In the genomic region with DNA sequence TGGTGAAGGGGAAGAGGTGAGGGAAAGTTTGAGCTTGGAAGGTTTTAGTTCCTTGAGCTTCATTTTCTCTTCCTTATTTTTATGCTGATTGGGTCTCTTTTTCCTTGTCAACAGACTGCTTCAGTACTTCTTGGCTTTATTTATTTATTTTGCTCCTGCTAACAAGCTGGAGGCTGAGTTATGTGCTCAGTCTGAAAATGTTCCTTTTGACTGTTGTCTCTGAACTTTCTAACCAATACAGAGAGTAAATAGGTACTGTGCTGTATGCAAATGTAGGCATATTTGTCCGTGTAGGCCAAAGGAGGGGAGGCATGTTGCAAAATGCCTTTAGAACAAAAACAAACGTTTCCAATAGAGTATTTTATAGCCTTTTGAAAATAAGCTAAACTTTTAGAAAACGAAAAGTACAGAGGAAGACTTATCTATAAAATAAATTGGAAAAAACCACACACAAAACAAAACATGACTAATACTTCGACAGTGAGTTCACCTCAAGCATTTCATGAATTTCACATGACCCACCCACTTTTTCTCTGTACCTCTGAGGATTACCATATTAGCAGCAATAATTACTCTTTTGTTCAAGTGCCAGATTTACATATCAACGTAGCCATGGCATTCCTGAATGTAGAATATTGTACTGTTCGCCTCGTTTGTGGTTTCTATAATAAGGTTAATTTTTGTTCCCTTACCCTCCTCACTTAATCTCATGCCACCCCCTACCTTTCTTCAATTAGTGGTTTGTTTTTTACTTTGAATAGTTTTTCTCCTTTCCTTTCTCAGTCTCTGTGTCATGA, we compare ENCODE assay signal across 9 cellular contexts. TPM values are rescaled to one million over a fixed set of nuclear protein-coding genes. Genes with fewer than 3 reads are reported as not detected.
DNase-seq lines count a peak whose midpoint lies in the region; ATAC-seq, FAIRE-seq and TF ChIP-seq lines count a peak whose summit lies in the region.
"Had no signal": no experiment of that assay in that cellular context is flagged by ENCODE, and none has a peak within 500 bp of the region (broad histone marks: within the 10 kb centered on the region; RNA-seq: fewer than 3 reads in every experiment).

No MANE protein-coding gene starts in this region.

- peaks cover 30% of the 10 kb centered on the region for H3K4me1 Mint-ChIP-seq in activated CD4-positive, alpha-beta T cell treated with anti-CD3 and anti-CD28 coated beads, Interleukin-2, amount 10 ng/mL, durations not matched to agents 7 days and 5 days

- FAIRE-seq in bronchial epithelial cell (lab: Jason Lieb, UNC): no peak

- peak overlapping the region; percentile 19 for H3K27ac Mint-ChIP-seq in activated CD4-positive, alpha-beta T cell treated with anti-CD3 and anti-CD28 coated beads, Interleukin-2, amount 10 ng/mL, durations not matched to agents 7 days and 5 days
- H3K27ac Mint-ChIP-seq: B cell had no signal

- TF ChIP-seq POLR2A in suprapubic skin (IDR thresholded peaks at IDR 0.05) (no peak), stomach (IDR thresholded peaks at IDR 0.05) (no peak)

- H3K27me3 ChIP-seq in bronchial epithelial cell (ENCODE audit: control insufficient read depth, insufficient read depth, low read length): no peaks in the 10 kb centered on the region
- H3K27me3 ChIP-seq in suprapubic skin: no peaks in the 10 kb centered on the region
- no peaks in the 10 kb centered on the region for H3K27me3 ChIP-seq in stomach

- H3K27me3 Mint-ChIP-seq in activated CD4-positive, alpha-beta T cell treated with anti-CD3 and anti-CD28 coated beads, Interleukin-2, amount 10 ng/mL, durations not matched to agents 7 days and 5 days: no peaks in the 10 kb centered on the region
- H3K27me3 Mint-ChIP-seq: B cell had no signal

- H3K36me3 Mint-ChIP-seq in activated CD4-positive, alpha-beta T cell treated with anti-CD3 and anti-CD28 coated beads, Interleukin-2, amount 10 ng/mL, durations not matched to agents 7 days and 5 days (ENCODE audit: low read depth): peaks cover 3% of the 10 kb centered on the region

- DNase-seq in activated CD4-positive, alpha-beta T cell treated with anti-CD3 and anti-CD28 coated beads, Interleukin-2, amount 10 ng/mL, durations not matched to agents 7 days and 5 days: no peak
- no peak for DNase-seq in activated CD4-positive, alpha-beta T cell treated with anti-CD3 and anti-CD28 coated beads, Interleukin-2, amount 50 U/mL, for 4 hours
- DNase-seq in bronchial epithelial cell (ENCODE audit: low read depth): peak; percentile 85
- DNase-seq in suprapubic skin (ENCODE audit: low spot score in 2 of 2): no peak
- DNase-seq in stomach: no peak
- DNase-seq in cardiac septum (ENCODE audit: low spot score): no peak

- H3K27ac ChIP-seq in suprapubic skin: peak overlapping the region; percentile 69
- peak overlapping the region in 2 of 5 donors; percentile 53 to 62 for H3K27ac ChIP-seq in stomach

- no peak for TF ChIP-seq CTCF in bronchial epithelial cell (IDR thresholded peaks at IDR 0.05; ENCODE audit: insufficient read depth, low read length, severe bottlenecking)
- no peak for TF ChIP-seq CTCF in suprapubic skin (IDR thresholded peaks at IDR 0.05)
- no peak for TF ChIP-seq CTCF in stomach (IDR thresholded peaks at IDR 0.05)

- H3K4me3 ChIP-seq in bronchial epithelial cell (ENCODE audit: low read depth, low read length) (no peak overlapping the region), suprapubic skin (no peak overlapping the region), stomach (no peak overlapping the region)

- CTCF ChIA-PET in activated CD4-positive, alpha-beta T cell treated with anti-CD3 and anti-CD28 coated beads, Interleukin-2, amount 10 ng/mL, durations not matched to agents 7 days and 5 days (lab: Charles Lee): interaction anchor here (0.8 to 1.4 kb wide), 5 partner anchors 9 to 241 kb away, joined by 3 to 5 read pairs (median 3); no protein-coding TSS in a partner anchor

- ATAC-seq in HG03565 (IDR thresholded peaks at IDR 0.05; ENCODE audit: unreplicated experiment) (peak; percentile 31), GM21737 (IDR thresholded peaks at IDR 0.05; ENCODE audit: unreplicated experiment) (no peak)

- intact Hi-C loops in stomach (cut with DNase I; ENCODE audit: low total_unique reads): no loop called here
- intact Hi-C loops in cardiac septum (cut with DNase I): no loop called here

- H3K9me3 ChIP-seq in suprapubic skin (no peaks in the 10 kb centered on the region), stomach (no peaks in the 10 kb centered on the region)

- no peaks in the 10 kb centered on the region for H3K9me3 Mint-ChIP-seq in activated CD4-positive, alpha-beta T cell treated with anti-CD3 and anti-CD28 coated beads, Interleukin-2, amount 10 ng/mL, durations not matched to agents 7 days and 5 days

- no peak overlapping the region for H3K4me3 Mint-ChIP-seq in activated CD4-positive, alpha-beta T cell treated with anti-CD3 and anti-CD28 coated beads, Interleukin-2, amount 10 ng/mL, durations not matched to agents 7 days and 5 days
- H3K4me3 Mint-ChIP-seq: B cell had no signal

- WGBS in suprapubic skin: 29% methylated on average over 7 of the region's 7 CpGs
- WGBS in stomach, 5 donors: 25 to 39% (median 36%) methylated on average over 7 of the region's 7 CpGs

- no peaks in the 10 kb centered on the region for H3K36me3 ChIP-seq in bronchial epithelial cell (ENCODE audit: control insufficient read depth, insufficient read depth, low read length)
- H3K36me3 ChIP-seq in suprapubic skin: no peaks in the 10 kb centered on the region
- no peaks in the 10 kb centered on the region for H3K36me3 ChIP-seq in stomach

- TF ChIP-seq EP300 in suprapubic skin (IDR thresholded peaks at IDR 0.05): no peak
- no peak for TF ChIP-seq EP300 in stomach (IDR thresholded peaks at IDR 0.05)

- H3K4me1 ChIP-seq in suprapubic skin: peaks cover 28% of the 10 kb centered on the region
- H3K4me1 ChIP-seq in stomach: peaks cover 0 to 5% (median 5%) of the 10 kb centered on the region in 4 donors

- POLR2A ChIA-PET in activated CD4-positive, alpha-beta T cell treated with anti-CD3 and anti-CD28 coated beads, Interleukin-2, amount 10 ng/mL, durations not matched to agents 7 days and 5 days (lab: Charles Lee): interaction anchor here (0.6 to 0.7 kb wide), 2 partner anchors 145 to 218 kb away, joined by 3 to 4 read pairs; no protein-coding TSS in a partner anchor

RNA-seq across cellular contexts. Expression of a gene that starts 4.7 kb away (rescaled TPM):
- total RNA-seq in activated CD4-positive, alpha-beta T cell treated with anti-CD3 and anti-CD28 coated beads, Interleukin-2, amount 10 ng/mL, durations not matched to agents 7 days and 5 days: 10 to 100 TPM; 18.2 to 21.2 TPM
- total RNA-seq in bronchial epithelial cell: 17.9 and 23.9 TPM in 2 replicates
- 10 to 100 TPM; 31.0 to 45.6 (median 41.2) TPM for total RNA-seq in suprapubic skin
- 10 to 100 TPM in 4 of 5 donors, 1 to 10 TPM in 1; 8.2 to 42.0 (median 34.1) TPM for total RNA-seq in stomach
- 10 to 100 TPM; 12.1 to 33.8 (median 29.8) TPM for polyA plus RNA-seq in stomach
- total RNA-seq in cardiac septum: 20.0 TPM

RNA-seq across cellular contexts. Expression of a gene that starts 44.3 kb away (rescaled TPM):
- total RNA-seq in activated CD4-positive, alpha-beta T cell treated with anti-CD3 and anti-CD28 coated beads, Interleukin-2, amount 10 ng/mL, durations not matched to agents 7 days and 5 days: 10 to 100 TPM; 33.6 to 35.9 TPM
- total RNA-seq in bronchial epithelial cell (10.9 and 14.2 TPM in 2 replicates), suprapubic skin (10 to 100 TPM; 20.3 to 33.2 (median 24.8) TPM), stomach (10 to 100 TPM; 11.3 to 34.8 (median 32.0) TPM), cardiac septum (24.5 TPM)
- 10 to 100 TPM in 2 of 3 donors, 1 to 10 TPM in 1; 4.9 to 16.0 (median 13.4) TPM for polyA plus RNA-seq in stomach
